In the genomic region with DNA sequence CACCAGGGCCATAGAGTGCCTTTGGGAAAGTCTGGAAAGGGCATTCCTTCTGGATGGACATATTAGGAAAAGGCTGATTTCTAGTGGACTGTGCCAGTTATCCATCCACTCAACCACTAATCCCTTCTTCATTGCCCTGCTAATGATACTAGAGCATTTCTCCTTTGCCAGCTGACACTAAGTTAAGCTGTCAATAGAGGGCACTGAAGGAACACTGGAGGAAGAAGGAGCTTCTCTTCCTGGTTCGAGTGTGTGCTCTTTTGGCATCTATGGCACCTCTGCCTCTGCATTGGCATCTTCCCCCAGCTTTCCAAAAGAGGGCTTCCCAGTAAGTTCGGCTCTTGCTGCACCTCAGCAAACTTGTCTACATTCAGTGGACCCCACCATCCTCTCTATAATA, we compare ENCODE assay signal across 8 cellular contexts.
DNase-seq lines count a peak whose midpoint lies in the region; ATAC-seq and TF ChIP-seq lines count a peak whose summit lies in the region.

No MANE protein-coding gene starts in this region.

- H2AFZ ChIP-seq in mesenchymal stem cell (ENCODE audit: low read depth, low read length): no peak overlapping the region

- H2BK5ac ChIP-seq in mesenchymal stem cell (ENCODE audit: low read depth, low read length, poor library complexity, severe bottlenecking): no peak overlapping the region

- no peak overlapping the region for H3K18ac ChIP-seq in mesenchymal stem cell (ENCODE audit: low read depth in 1 of 2, low read length in 2 of 2)

- H3K79me1 ChIP-seq in mesenchymal stem cell (replicated peaks; ENCODE audit: low read length, poor library complexity, severe bottlenecking): no peaks in the 10 kb centered on the region

- H2BK120ac ChIP-seq in mesenchymal stem cell (ENCODE audit: low read depth, low read length): no peak overlapping the region

- no peak overlapping the region for H3K4me3 Mint-ChIP-seq in stimulated activated naive CD8-positive, alpha-beta T cell treated with anti-CD3 and anti-CD28 coated beads, Interleukin-15, amount 100 ng/mL, for 72 hours

- H3K4me3 ChIP-seq in WERI-Rb-1 (ENCODE audit: low read depth, low read length): no peak overlapping the region
- no peak overlapping the region for H3K4me3 ChIP-seq in mesenchymal stem cell (ENCODE audit: insufficient read depth in 1 of 2, low read depth in 1 of 2, low read length in 2 of 2)

- H3K4me1 Mint-ChIP-seq in stimulated activated naive CD8-positive, alpha-beta T cell treated with anti-CD3 and anti-CD28 coated beads, Interleukin-15, amount 100 ng/mL, for 72 hours: no peaks in the 10 kb centered on the region

- H3K4me1 ChIP-seq in mesenchymal stem cell (ENCODE audit: control insufficient read depth, insufficient read depth, low read depth, low read length): no peaks in the 10 kb centered on the region

- H3K36me3 ChIP-seq in WERI-Rb-1 (no peaks in the 10 kb centered on the region), mesenchymal stem cell (ENCODE audit: control insufficient read depth in 1 of 2, insufficient read depth in 2 of 2, low read depth in 1 of 2, low read length in 2 of 2) (no peaks in the 10 kb centered on the region)

- H2AK5ac ChIP-seq in mesenchymal stem cell (ENCODE audit: low read length, severe bottlenecking): no peak overlapping the region

- H3K23ac ChIP-seq in mesenchymal stem cell (ENCODE audit: low read length in 2 of 2): no peak overlapping the region

- no peak overlapping the region for H4K91ac ChIP-seq in mesenchymal stem cell (ENCODE audit: low read length)

- no peak for DNase-seq in stimulated activated naive CD8-positive, alpha-beta T cell treated with anti-CD3 and anti-CD28 coated beads, Interleukin-15, amount 100 ng/mL, for 72 hours
- no peak for DNase-seq in stimulated activated naive CD8-positive, alpha-beta T cell treated with anti-CD3 and anti-CD28 coated beads, Interleukin-15, Interleukin-2, amounts not matched to agents 100 U/mL and 50 U/mL, for 24 hours
- DNase-seq in NCI-H128 (lab: John Stamatoyannopoulos, UW; ENCODE audit: unreplicated experiment): peak; percentile 25
- peak; percentile 35 for DNase-seq in WERI-Rb-1
- peak; percentile 12 for DNase-seq in mesenchymal stem cell
- DNase-seq in GF-D8 (lab: John Stamatoyannopoulos, UW): no peak
- DNase-seq in activated naive CD4-positive, alpha-beta T cell treated with anti-CD3 and anti-CD28 coated beads, Interleukin-2, amount 50 U/mL, for 16 hours: no peak

- H3K27ac Mint-ChIP-seq in stimulated activated naive CD8-positive, alpha-beta T cell treated with anti-CD3 and anti-CD28 coated beads, Interleukin-15, amount 100 ng/mL, for 72 hours: no peak overlapping the region

- TF ChIP-seq CTCF in WERI-Rb-1 (IDR thresholded peaks at IDR 0.05; ENCODE audit: low read depth, low read length): peak; percentile 80

- no peaks in the 10 kb centered on the region for H3K27me3 ChIP-seq in WERI-Rb-1 (ENCODE audit: insufficient read depth, low read depth, severe bottlenecking)
- H3K27me3 ChIP-seq in mesenchymal stem cell (ENCODE audit: control insufficient read depth in 1 of 2, insufficient read depth in 1 of 2, low read length in 2 of 2): no peaks in the 10 kb centered on the region

- H3K9me3 ChIP-seq in WERI-Rb-1 (ENCODE audit: severe bottlenecking) (no peaks in the 10 kb centered on the region), mesenchymal stem cell (ENCODE audit: control insufficient read depth, low read length) (no peaks in the 10 kb centered on the region)

- H3K27me3 Mint-ChIP-seq in stimulated activated naive CD8-positive, alpha-beta T cell treated with anti-CD3 and anti-CD28 coated beads, Interleukin-15, amount 100 ng/mL, for 72 hours: no peaks in the 10 kb centered on the region

- H2BK12ac ChIP-seq in mesenchymal stem cell (ENCODE audit: low read length in 2 of 2): no peak overlapping the region

- H3K4ac ChIP-seq in mesenchymal stem cell (ENCODE audit: low read depth in 1 of 2, low read length in 2 of 2): no peak overlapping the region

- H3K14ac ChIP-seq in mesenchymal stem cell (ENCODE audit: low read length in 2 of 2): no peak overlapping the region

- H3K27ac ChIP-seq in WERI-Rb-1: no peak overlapping the region
- H3K27ac ChIP-seq in mesenchymal stem cell (ENCODE audit: low read length, poor library complexity, severe bottlenecking): no peak overlapping the region

- no peak overlapping the region for H3K9ac ChIP-seq in mesenchymal stem cell (ENCODE audit: low read length)

- 36% methylated on average over 1 of the region's 2 CpGs for WGBS in mesenchymal stem cell

- peak; percentile 45 for ATAC-seq in stimulated activated naive CD8-positive, alpha-beta T cell treated with anti-CD3 and anti-CD28 coated beads, Interleukin-15, amount 100 ng/mL, for 72 hours
- ATAC-seq in stimulated activated naive CD8-positive, alpha-beta T cell treated with anti-CD3 and anti-CD28 coated beads, Interleukin-15, Interleukin-2, amounts not matched to agents 100 U/mL and 50 U/mL, for 24 hours: no peak
- ATAC-seq in HG02678 (IDR thresholded peaks at IDR 0.05; ENCODE audit: unreplicated experiment): peak; percentile 78

- no peak overlapping the region for H3K4me2 ChIP-seq in mesenchymal stem cell (ENCODE audit: low read length, poor library complexity, severe bottlenecking)

- H2BK15ac ChIP-seq in mesenchymal stem cell (ENCODE audit: low read depth, poor library complexity, severe bottlenecking): no peak overlapping the region

- H4K8ac ChIP-seq in mesenchymal stem cell (ENCODE audit: low read length): no peak overlapping the region

- H3K9me3 Mint-ChIP-seq in stimulated activated naive CD8-positive, alpha-beta T cell treated with anti-CD3 and anti-CD28 coated beads, Interleukin-15, amount 100 ng/mL, for 72 hours: no peaks in the 10 kb centered on the region

Comparison
In these comparisons a context has a peak if more than half of its experiments do, and no peak if none do; other contexts are left out.
1. DNase-seq: peak in NCI-H128 (single experiment), WERI-Rb-1 (single experiment) and mesenchymal stem cell (single experiment); none in stimulated activated naive CD8-positive, alpha-beta T cell treated with anti-CD3 and anti-CD28 coated beads, Interleukin-15, amount 100 ng/mL, for 72 hours (0 of 2), stimulated activated naive CD8-positive, alpha-beta T cell treated with anti-CD3 and anti-CD28 coated beads, Interleukin-15, Interleukin-2, amounts not matched to agents 100 U/mL and 50 U/mL, for 24 hours (single experiment), GF-D8 (single experiment) and activated naive CD4-positive, alpha-beta T cell treated with anti-CD3 and anti-CD28 coated beads, Interleukin-2, amount 50 U/mL, for 16 hours (single experiment).